Comparison of ENCODE assay signal across 21 cellular contexts in the genomic region with DNA sequence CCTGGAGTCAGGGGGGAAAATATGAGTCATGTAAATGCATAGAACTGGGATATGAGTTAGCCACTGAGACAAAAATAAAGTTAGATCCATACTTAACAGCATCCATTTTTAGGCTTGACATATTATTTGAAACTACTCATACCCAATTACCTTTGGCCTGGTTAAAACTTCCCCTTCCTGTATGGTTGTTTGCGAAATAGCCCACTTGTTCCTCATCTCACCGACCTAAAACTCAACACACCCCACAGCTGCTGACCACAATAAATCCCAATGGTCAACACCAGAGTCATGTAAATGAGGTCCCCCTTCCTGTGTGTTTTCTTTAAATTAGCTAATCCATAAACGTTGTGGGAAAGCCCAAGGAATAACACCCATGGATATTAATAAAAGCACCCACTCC. TPM values are rescaled to one million over a fixed set of nuclear protein-coding genes. Genes with fewer than 3 reads are reported as not detected.
DNase-seq lines count a peak whose midpoint lies in the region; ATAC-seq and TF ChIP-seq lines count a peak whose summit lies in the region.
"Had no signal": no experiment of that assay in that cellular context is flagged by ENCODE, and none has a peak within 500 bp of the region (broad histone marks: within the 10 kb centered on the region; RNA-seq: fewer than 3 reads in every experiment).

No MANE protein-coding gene starts in this region.

- H3K9me3 ChIP-seq in upper lobe of right lung (no peaks in the 10 kb centered on the region), right atrium auricular region (no peaks in the 10 kb centered on the region)

- peak; percentile 83 for ATAC-seq in upper lobe of right lung
- no peak for ATAC-seq in GM19463 (IDR thresholded peaks at IDR 0.05; ENCODE audit: unreplicated experiment)
- ATAC-seq: SK-N-SH treated with all-trans-retinoic acid at 6 μM for 48 hours had no signal

- H3K4me1 ChIP-seq in upper lobe of right lung (no peaks in the 10 kb centered on the region), right atrium auricular region (no peaks in the 10 kb centered on the region)

- H3K27ac ChIP-seq in HL-60 (replicated peaks) (no peak overlapping the region), upper lobe of right lung (no peak overlapping the region), right atrium auricular region (no peak overlapping the region)
- H3K27ac ChIP-seq: RWPE1 had no signal

- H3K36me3 ChIP-seq in upper lobe of right lung (no peaks in the 10 kb centered on the region), right atrium auricular region (no peaks in the 10 kb centered on the region)

- H3K27me3 ChIP-seq in HL-60 (ENCODE audit: insufficient read depth, poor library complexity, severe bottlenecking): no peaks in the 10 kb centered on the region
- no peaks in the 10 kb centered on the region for H3K27me3 ChIP-seq in upper lobe of right lung
- no peaks in the 10 kb centered on the region for H3K27me3 ChIP-seq in right atrium auricular region

- no peak overlapping the region for H3K4me3 ChIP-seq in HL-60 (replicated peaks; ENCODE audit: insufficient read depth, low read length)
- no peak overlapping the region for H3K4me3 ChIP-seq in upper lobe of right lung
- no peak overlapping the region for H3K4me3 ChIP-seq in right atrium auricular region

- no peak for TF ChIP-seq CTCF in HL-60 (IDR thresholded peaks at IDR 0.05; ENCODE audit: insufficient read depth, low read length)
- TF ChIP-seq CTCF in upper lobe of right lung (IDR thresholded peaks at IDR 0.05): no peak
- TF ChIP-seq CTCF in right atrium auricular region (IDR thresholded peaks at IDR 0.05): no peak

- DNase-seq in HL-60 (ENCODE audit: low read depth in 1 of 2, low spot score in 1 of 2) (peak; percentile 63 to 65), MV-4-11 (lab: John Stamatoyannopoulos, UW) (peak; percentile 97), OCI-M1 (lab: John Stamatoyannopoulos, UW) (peak; percentile 59), upper lobe of right lung (no peak), OCI-M2 (lab: John Stamatoyannopoulos, UW; ENCODE audit: unreplicated experiment) (no peak), right atrium auricular region (ENCODE audit: low spot score) (no peak)
- DNase-seq: C1 segment of cervical spinal cord; Calu3; CD8-positive, alpha-beta memory T cell; GDM1; H7; NCI-H1417; NCI-H187; NCI-H2107; NCI-H510A; SHP77 treated with DMSO at 0.1 percent for 48 hours; T-helper 9 cell had no signal

- intact Hi-C loops in upper lobe of right lung (cut with DNase I): no loop called here

RNA-seq across cellular contexts. Expression of a gene that starts 55.2 kb away (rescaled TPM):
- not detected for total RNA-seq in upper lobe of right lung
- not detected for total RNA-seq in right atrium auricular region
- total RNA-seq: Calu3; CD8-positive, alpha-beta memory T cell; T-helper 1 cell treated with Interleukin-12 subunit alpha and Interleukin-12 subunit beta and Interleukin-4 antibody, amounts not matched to agents 30 ng/mL and 1 ng/mL, for 36 hours had no signal

Comparison
In these comparisons a context has a peak if more than half of its experiments do, and no peak if none do; other contexts are left out.
1. DNase-seq: peak in HL-60 (2 of 2), MV-4-11 (single experiment) and OCI-M1 (single experiment); none in upper lobe of right lung (single experiment), OCI-M2 (single experiment) and right atrium auricular region (single experiment).